ENCODE assay signal across 9 cellular contexts in genomic region chr7:30224511-30225031, GRCh38. TPM values are rescaled to one million over a fixed set of nuclear protein-coding genes. Genes with fewer than 3 reads are reported as not detected.
DNase-seq lines count a peak whose midpoint lies in the region; ATAC-seq, FAIRE-seq and TF ChIP-seq lines count a peak whose summit lies in the region.
"Had no signal": no experiment of that assay in that cellular context is flagged by ENCODE, and none has a peak within 500 bp of the region (broad histone marks: within the 10 kb centered on the region; RNA-seq: fewer than 3 reads in every experiment).

No MANE protein-coding gene starts in this region.

- H2AFZ ChIP-seq in ACC112 (ENCODE audit: low read length, unreplicated experiment), result no peak overlapping the region
- no peak overlapping the region for H2AFZ ChIP-seq in MM.1S (ENCODE audit: low read length)

- TF ChIP-seq CTCF in fibroblast of mammary gland (conservative IDR thresholded peaks at IDR 0.05; ENCODE audit: control insufficient read depth, insufficient read depth, low read depth, low read length) (no peak), MM.1S (IDR thresholded peaks at IDR 0.05; ENCODE audit: low read length) (no peak)

- ATAC-seq in GM21717 (IDR thresholded peaks at IDR 0.05; ENCODE audit: unreplicated experiment) (peak; percentile 45), HG03039 (IDR thresholded peaks at IDR 0.05; ENCODE audit: unreplicated experiment) (no peak)

- peak; percentile 82 for FAIRE-seq in RCC 7860 (lab: Jason Lieb, UNC)

- 0 out of 2 replicates have a peak overlapping the region, but pooled peaks have one; percentile 2 for H3K27ac ChIP-seq in ACC112 (ENCODE audit: low read depth, low read length)
- no peak overlapping the region for H3K27ac ChIP-seq in MM.1S (ENCODE audit: low read length)

- peaks cover 19% of the 10 kb centered on the region for H3K4me1 ChIP-seq in ACC112 (ENCODE audit: control insufficient read depth, insufficient read depth, low read length, unreplicated experiment)
- H3K4me1 ChIP-seq in MM.1S (ENCODE audit: low read length), result peaks cover 16% of the 10 kb centered on the region

- H3K27me3 ChIP-seq in ACC112 (ENCODE audit: insufficient read depth, low read length) (peaks cover 6% of the 10 kb centered on the region; the same call in 1 of the 2 replicates), MM.1S (replicated peaks; ENCODE audit: insufficient read depth, low read length) (no peaks in the 10 kb centered on the region), H7 (ENCODE audit: control insufficient read depth, insufficient read depth, low read length) (no peaks in the 10 kb centered on the region)

- H3K4me2 ChIP-seq in MM.1S (ENCODE audit: low read depth, low read length), result no peak overlapping the region

- no peak overlapping the region for H3K4me3 ChIP-seq in ACC112 (ENCODE audit: low read depth, low read length)
- H3K4me3 ChIP-seq in fibroblast of mammary gland (ENCODE audit: control insufficient read depth, low read depth, low read length), result no peak overlapping the region
- H3K4me3 ChIP-seq in MM.1S (ENCODE audit: low read length), result no peak overlapping the region
- H3K4me3 ChIP-seq in H7 (ENCODE audit: insufficient read depth, low read depth, low read length), result no peak overlapping the region

- peaks cover 13% of the 10 kb centered on the region; the same call in 1 of the 2 replicates for H3F3A ChIP-seq in MM.1S (ENCODE audit: insufficient read depth, low read length)

- no peaks in the 10 kb centered on the region for H3K79me2 ChIP-seq in ACC112 (ENCODE audit: control insufficient read depth, insufficient read depth, low read length, unreplicated experiment)
- H3K79me2 ChIP-seq in MM.1S (ENCODE audit: low read length), result no peaks in the 10 kb centered on the region

- H3K36me3 ChIP-seq in ACC112 (ENCODE audit: insufficient read depth, low read length) (no peaks in the 10 kb centered on the region), MM.1S (replicated peaks; ENCODE audit: insufficient read depth, low read length) (no peaks in the 10 kb centered on the region), H7 (replicated peaks; ENCODE audit: control insufficient read depth, insufficient read depth, low read length) (no peaks in the 10 kb centered on the region)

- H3K9me2 ChIP-seq in MM.1S (replicated peaks; ENCODE audit: insufficient read depth, low read length), result no peaks in the 10 kb centered on the region

- no peak overlapping the region for H3K9ac ChIP-seq in MM.1S (ENCODE audit: low read length)

- H3K9me3 ChIP-seq in MM.1S (replicated peaks; ENCODE audit: insufficient read depth, low read length), result no peaks in the 10 kb centered on the region

- H4K20me1 ChIP-seq in MM.1S (ENCODE audit: insufficient read depth, low read length), result no peaks in the 10 kb centered on the region

- DNase-seq in RCC 7860 (ENCODE audit: low spot score) (peak; percentile 77), fibroblast of mammary gland (ENCODE audit: low read depth) (peak; percentile 86), NCI-H1048 (lab: John Stamatoyannopoulos, UW) (no peak), MM.1S (no peak), H7 (no peak)
- DNase-seq: CD8-positive, alpha-beta memory T cell had no signal

RNA-seq across cellular contexts. Expression of gene ZNRF2, which starts 59.8 kb away (rescaled TPM):
- total RNA-seq in H7 (2014; rRNA removed; shearing (Covaris generic)), result 15.6 and 23.8 TPM in 2 replicates

Comparison
In these comparisons a context has a peak if more than half of its experiments do, and no peak if none do; other contexts are left out.
1. DNase-seq: peak in RCC 7860 (single experiment) and fibroblast of mammary gland (single experiment); none in NCI-H1048 (single experiment), MM.1S (single experiment) and H7 (single experiment).